Comparison of ENCODE assay signal across 2 cellular contexts in the genomic region with DNA sequence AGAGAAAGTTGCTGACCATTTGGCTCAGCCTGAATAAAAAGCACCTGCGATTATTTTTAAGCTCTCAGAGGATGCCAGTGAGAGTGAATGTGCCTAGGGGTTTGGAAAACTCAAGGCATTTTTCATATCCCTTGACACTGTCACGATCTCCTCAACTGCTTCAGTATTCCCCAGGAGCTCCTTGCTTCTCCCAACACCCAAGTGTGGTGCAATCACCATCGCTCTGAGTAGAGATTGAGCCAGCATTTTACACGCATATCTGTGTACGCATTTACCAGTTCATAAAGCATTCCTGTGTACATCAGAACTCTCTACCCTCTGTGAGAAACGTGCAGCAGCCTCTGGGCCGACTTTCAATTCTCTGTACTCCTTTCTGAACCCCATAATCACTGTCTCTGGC.
TF ChIP-seq lines count a peak whose summit lies in the region.

No MANE protein-coding gene starts in this region.

TF ChIP-seq in K562, 482 proteins besides CTCF, POLR2A, EP300 and RAD21:
- peak; percentile 69 for TF ChIP-seq CEBPB (tag; IDR thresholded peaks at IDR 0.05)
- no peak for TF ChIP-seq AFF1 (IDR thresholded peaks at IDR 0.05; ENCODE audit: low read depth in 1 of 2, partially characterized antibody in 2 of 2)
TF ChIP-seq in K562: peak in this region for 1.

TF ChIP-seq in GM12891, 5 proteins besides CTCF, POLR2A, EP300 and RAD21:
- TF ChIP-seq TAF1 (IDR thresholded peaks at IDR 0.05; ENCODE audit: low read depth, low read length) (no peak), PAX5 (IDR thresholded peaks at IDR 0.05; ENCODE audit: insufficient read depth, low read length, severe bottlenecking) (no peak), POLR2AphosphoS5 (IDR thresholded peaks at IDR 0.05; ENCODE audit: low read depth, low read length) (no peak), SPI1 (IDR thresholded peaks at IDR 0.05; ENCODE audit: low read depth, low read length) (no peak), POU2F2 (IDR thresholded peaks at IDR 0.05; ENCODE audit: low read depth, low read length) (no peak)
